ENCODE assay signal across 8 cellular contexts in genomic region chr2:240624950-240625621, GRCh38. TPM values are rescaled to one million over a fixed set of nuclear protein-coding genes. Genes with fewer than 3 reads are reported as not detected.
A peak's percentile ranks its signal among the peaks of the same experiment; 100 is the strongest.
DNase-seq lines count a peak whose midpoint lies in the region; ATAC-seq lines count a peak whose summit lies in the region.

Gene GPR35, plus strand, starts transcription at chr2:240625480. Its CDS starts 4,473 bp downstream, at chr2:240629953.

- peak; percentile 17 for ATAC-seq in GM21786 (IDR thresholded peaks at IDR 0.05; ENCODE audit: unreplicated experiment)
- ATAC-seq in GM18873 (IDR thresholded peaks at IDR 0.05; ENCODE audit: low FRiP score, unreplicated experiment) = no peak

- DNase-seq in T-helper 9 cell (peak; percentile 79), amniotic epithelial cell (ENCODE audit: low read depth) (peak; percentile 76), mesenteric fat pad (ENCODE audit: low spot score) (peak; percentile 89), dermis blood vessel endothelial cell (no peak), NCI-H524 (lab: John Stamatoyannopoulos, UW) (no peak)
- DNase-seq in stimulated activated CD8-positive, alpha-beta memory T cell treated with anti-CD3 and anti-CD28 coated beads, Interleukin-7, amount 100 ng/mL, for 48 hours (ENCODE audit: extremely low read depth in 1 of 2, low read depth in 1 of 2) = peak; percentile 76 to 89

RNA-seq across cellular contexts. Expression of gene GPR35, which starts in this region (rescaled TPM):
- total RNA-seq in mesenteric fat pad = 1.9 TPM
- 0.33 and 0.85 TPM in 2 replicates for total RNA-seq in dermis blood vessel endothelial cell

Comparison
In these comparisons a context has a peak if more than half of its experiments do, and no peak if none do; other contexts are left out.
1. DNase-seq: peak in T-helper 9 cell (single experiment), amniotic epithelial cell (single experiment), mesenteric fat pad (single experiment) and stimulated activated CD8-positive, alpha-beta memory T cell treated with anti-CD3 and anti-CD28 coated beads, Interleukin-7, amount 100 ng/mL, for 48 hours (2 of 2); none in dermis blood vessel endothelial cell (single experiment) and NCI-H524 (0 of 2).